28 cellular contexts compared by ENCODE assay signal in the genomic region with DNA sequence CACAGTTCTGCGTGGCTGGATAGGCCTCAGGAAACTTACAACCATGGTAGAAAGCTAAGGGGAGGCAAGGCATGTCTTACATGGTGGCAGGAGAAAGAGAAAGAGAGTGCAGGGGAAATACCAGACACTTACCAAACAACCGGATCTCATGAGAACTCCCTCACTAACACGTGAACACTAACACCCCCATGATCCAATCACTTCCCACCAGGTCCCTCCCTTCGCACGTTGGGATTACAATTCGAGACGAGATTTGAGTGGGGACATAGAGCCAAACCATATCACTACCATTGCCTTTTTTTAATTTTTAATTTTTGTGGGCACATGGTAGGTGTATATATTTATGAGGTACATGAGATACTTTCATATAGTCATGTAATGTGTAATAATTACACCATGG. TPM values are rescaled to one million over a fixed set of nuclear protein-coding genes. Genes with fewer than 3 reads are reported as not detected.
DNase-seq lines count a peak whose midpoint lies in the region; ATAC-seq, FAIRE-seq and TF ChIP-seq lines count a peak whose summit lies in the region.
"Had no signal": no experiment of that assay in that cellular context is flagged by ENCODE, and none has a peak within 500 bp of the region (broad histone marks: within the 10 kb centered on the region; RNA-seq: fewer than 3 reads in every experiment).

No MANE protein-coding gene starts in this region.

- no peaks in the 10 kb centered on the region for H3F3A ChIP-seq in GM23338 (replicated peaks; ENCODE audit: low read depth)

- H3K4me3 ChIP-seq in GM23338 (no peak overlapping the region), K562 (no peak overlapping the region), endodermal cell (ENCODE audit: low read length) (no peak overlapping the region)
- H3K4me3 ChIP-seq: BLaER1, GM12878 had no signal

- peaks cover 13% of the 10 kb centered on the region; the same call in 2 of the 3 replicates for H3K36me3 Mint-ChIP-seq in GM23338 (ENCODE audit: low read depth)
- H3K36me3 Mint-ChIP-seq in endodermal cell (ENCODE audit: low read depth) = peaks cover 48% of the 10 kb centered on the region
- peaks cover 28% of the 10 kb centered on the region for H3K36me3 Mint-ChIP-seq in activated CD8-positive, alpha-beta memory T cell treated with anti-CD3 and anti-CD28 coated beads, Interleukin-2, amount 10 ng/mL, durations not matched to agents 7 days and 5 days

- CTCF ChIA-PET in K562 (lab: Yijun Ruan, JAX; ENCODE audit: low intra/inter-chr PET ratio) = no interaction called here
- CTCF ChIA-PET in activated CD8-positive, alpha-beta memory T cell treated with anti-CD3 and anti-CD28 coated beads, Interleukin-2, amount 10 ng/mL, durations not matched to agents 7 days and 5 days (lab: Charles Lee) = no interaction called here

- H2AFZ ChIP-seq in GM23338 (no peak overlapping the region), K562 (ENCODE audit: low read depth, low read length) (no peak overlapping the region)

- no peaks in the 10 kb centered on the region for H3K27me3 ChIP-seq in GM23338 (ENCODE audit: insufficient read depth)
- H3K27me3 ChIP-seq in K562 (ENCODE audit: control insufficient read depth in 2 of 2, insufficient read depth in 2 of 2, low read length in 2 of 2) = no peaks in the 10 kb centered on the region
- H3K27me3 ChIP-seq in endodermal cell (ENCODE audit: control insufficient read depth, insufficient read depth, low read length, poor library complexity, severe bottlenecking) = no peaks in the 10 kb centered on the region
- H3K27me3 ChIP-seq: BE2C, BLaER1 had no signal

- no peak for TF ChIP-seq EP300 in K562 (IDR thresholded peaks at IDR 0.05; ENCODE audit: low read length)

- H3K4me3 Mint-ChIP-seq in GM23338 (peak overlapping the region; percentile 32; the same call in 1 of the 3 replicates), endodermal cell (no peak overlapping the region)
- no peak overlapping the region for H3K4me3 Mint-ChIP-seq in activated CD8-positive, alpha-beta memory T cell treated with anti-CD3 and anti-CD28 coated beads, Interleukin-2, amount 10 ng/mL, durations not matched to agents 7 days and 5 days
- H3K4me3 Mint-ChIP-seq: CD14-positive monocyte; CD4-positive, alpha-beta memory T cell; CD4-positive, CD25-positive, alpha-beta regulatory T cell; CD8-positive, alpha-beta memory T cell had no signal

- BruUV-seq in K562 (replicated peaks; lab: Mats Ljungman, UMichigan) = no TSS peak

- H3K9me3 ChIP-seq in K562 (replicated peaks; ENCODE audit: control insufficient read depth, insufficient read depth, low read depth, low read length) = no peaks in the 10 kb centered on the region; the same call in 1 of the 2 replicates
- no peaks in the 10 kb centered on the region for H3K9me3 ChIP-seq in endodermal cell (ENCODE audit: control insufficient read depth, low read length)
- H3K9me3 ChIP-seq: BE2C, BLaER1 had no signal

- H3K27me3 Mint-ChIP-seq in GM23338 (ENCODE audit: insufficient read depth, low read depth, poor library complexity) = no peaks in the 10 kb centered on the region
- no peaks in the 10 kb centered on the region for H3K27me3 Mint-ChIP-seq in endodermal cell (ENCODE audit: insufficient read depth)
- H3K27me3 Mint-ChIP-seq in activated CD8-positive, alpha-beta memory T cell treated with anti-CD3 and anti-CD28 coated beads, Interleukin-2, amount 10 ng/mL, durations not matched to agents 7 days and 5 days = no peaks in the 10 kb centered on the region
- H3K27me3 Mint-ChIP-seq: CD4-positive, alpha-beta memory T cell; CD4-positive, CD25-positive, alpha-beta regulatory T cell; CD8-positive, alpha-beta memory T cell had no signal

- no peaks in the 10 kb centered on the region for H3K9me2 ChIP-seq in GM23338 (ENCODE audit: insufficient read depth)

- H3K9me3 Mint-ChIP-seq in GM23338 (no peaks in the 10 kb centered on the region; the same call in 2 of the 3 replicates), endodermal cell (no peaks in the 10 kb centered on the region)
- no peaks in the 10 kb centered on the region for H3K9me3 Mint-ChIP-seq in activated CD8-positive, alpha-beta memory T cell treated with anti-CD3 and anti-CD28 coated beads, Interleukin-2, amount 10 ng/mL, durations not matched to agents 7 days and 5 days (ENCODE audit: low read depth)
- H3K9me3 Mint-ChIP-seq: CD4-positive, alpha-beta memory T cell; CD4-positive, CD25-positive, alpha-beta regulatory T cell; CD8-positive, alpha-beta memory T cell had no signal

- no peak for TF ChIP-seq RAD21 in K562 (CRISPR knock-in tag; conservative IDR thresholded peaks at IDR 0.05 in 1 of 2, IDR thresholded peaks at IDR 0.05 in 1 of 2)

- WGBS in K562 (ENCODE audit: insufficient coverage, low coverage, missing lambda C conversion rate) = 86% methylated on average over 7 of the region's 7 CpGs
- 92 to 100% methylated on average over 1 to 7 of the region's 7 CpGs for WGBS in endodermal cell (ENCODE audit: insufficient coverage in 1 of 2, insufficient read length in 1 of 2), 2 experiments

- no peak for TF ChIP-seq CTCF in GM23338 (conservative IDR thresholded peaks at IDR 0.05; ENCODE audit: low read depth in 2 of 2)
- TF ChIP-seq CTCF in K562 (IDR thresholded peaks at IDR 0.05 in 2 of 3, conservative IDR thresholded peaks at IDR 0.05 in 1 of 3; ENCODE audit: insufficient read depth in 2 of 3, low read depth in 1 of 3, low read length in 3 of 3) = no peak
- no peak for TF ChIP-seq CTCF in endodermal cell (conservative IDR thresholded peaks at IDR 0.05)

- intact Hi-C loops in K562 (cut with micrococcal nuclease) = no loop called here

- H3K27ac ChIP-seq in GM23338 (ENCODE audit: low read depth) = 0 out of 2 replicates have a peak overlapping the region, but pooled peaks have one; percentile 29
- H3K27ac ChIP-seq in K562 (ENCODE audit: extremely low read depth, low read depth, low read length) = no peak overlapping the region
- H3K27ac ChIP-seq in endodermal cell (ENCODE audit: low read depth, low read length) = no peak overlapping the region
- H3K27ac ChIP-seq: BLaER1 had no signal

- H3K79me2 ChIP-seq in GM23338 (replicated peaks; ENCODE audit: insufficient read depth) (no peaks in the 10 kb centered on the region), K562 (ENCODE audit: control insufficient read depth, insufficient read depth, low read length) (no peaks in the 10 kb centered on the region)

- H3K9ac ChIP-seq in K562 (ENCODE audit: insufficient read depth in 1 of 2, low read depth in 2 of 2, low read length in 2 of 2) = no peak overlapping the region
- H3K9ac ChIP-seq in endodermal cell (ENCODE audit: extremely low read depth, low read length, poor library complexity, severe bottlenecking) = no peak overlapping the region
- H3K9ac ChIP-seq: BLaER1 had no signal

- H3K9me1 ChIP-seq in K562 (ENCODE audit: control insufficient read depth, insufficient read depth, low read length) = no peaks in the 10 kb centered on the region

- DNase-seq in GM18507 (ENCODE audit: extremely low spot score, insufficient read length, low read depth) = no peak
- no peak for DNase-seq in GM23338 (ENCODE audit: low spot score)
- no peak for DNase-seq in K562 (ENCODE audit: extremely low read depth in 1 of 4, low spot score in 3 of 4)
- no peak for DNase-seq in endodermal cell
- DNase-seq in activated CD8-positive, alpha-beta memory T cell treated with anti-CD3 and anti-CD28 coated beads, Interleukin-2, amount 10 ng/mL, durations not matched to agents 7 days and 5 days = no peak
- DNase-seq in NK-92 treated with Interleukin-12 subunit alpha and Interleukin-12 subunit beta, amount 100 ng/mL, for 24 hours (lab: John Stamatoyannopoulos, UW) = no peak
- DNase-seq in NCI-H146 treated with DMSO at 0.1 percent for 48 hours (lab: John Stamatoyannopoulos, UW; ENCODE audit: unreplicated experiment) = no peak
- DNase-seq: 8988T; ACHN; BE2C; C1 segment of cervical spinal cord; CD4-positive, alpha-beta memory T cell; CD4-positive, CD25-positive, alpha-beta regulatory T cell; CD8-positive, alpha-beta memory T cell; COR-L47; DMS 273 treated with DMSO at 0.1 percent for 48 hours; DMS153; DMS53; DMS79; DND-41; EL; GDM1 had no signal

- no peak for TF ChIP-seq POLR2A in K562 (conservative IDR thresholded peaks at IDR 0.05)

- FAIRE-seq in GM18507 (lab: Jason Lieb, UNC) = peak; percentile 12
- no peak for FAIRE-seq in K562 (lab: Jason Lieb, UNC)
- FAIRE-seq: A204.1, GM12878, GM12892 had no signal

- in situ Hi-C loops in K562 (cut with MboI) = no loop called here

- H3K27ac Mint-ChIP-seq in GM23338 (peak overlapping the region; percentile 93), endodermal cell (peak overlapping the region; percentile 76)
- no peak overlapping the region for H3K27ac Mint-ChIP-seq in activated CD8-positive, alpha-beta memory T cell treated with anti-CD3 and anti-CD28 coated beads, Interleukin-2, amount 10 ng/mL, durations not matched to agents 7 days and 5 days
- H3K27ac Mint-ChIP-seq: CD14-positive monocyte; CD4-positive, CD25-positive, alpha-beta regulatory T cell; CD8-positive, alpha-beta memory T cell had no signal

- POLR2A ChIA-PET in K562 (lab: Yijun Ruan, JAX) = interaction anchor here (1.1 kb wide), 1 partner anchor 28 kb away, joined by 3 read pairs; no protein-coding TSS in a partner anchor

- no peak for ATAC-seq in GM23338
- ATAC-seq in K562 = no peak
- no peak for ATAC-seq in activated CD8-positive, alpha-beta memory T cell treated with anti-CD3 and anti-CD28 coated beads, Interleukin-2, amount 10 ng/mL, durations not matched to agents 7 days and 5 days
- no peak for ATAC-seq in GM18498 (IDR thresholded peaks at IDR 0.05; ENCODE audit: unreplicated experiment)
- ATAC-seq: GM12878 had no signal

- H3K4me1 ChIP-seq in GM23338 (ENCODE audit: insufficient read depth) (peaks cover 6% of the 10 kb centered on the region), K562 (replicated peaks in 1 of 2; ENCODE audit: control insufficient read depth in 2 of 2, insufficient read depth in 2 of 2, low read length in 2 of 2) (no peaks in the 10 kb centered on the region), endodermal cell (ENCODE audit: control insufficient read depth, insufficient read depth, low read length) (no peaks in the 10 kb centered on the region)
- H3K4me1 ChIP-seq: BE2C, BLaER1 had no signal

- H3K4me2 ChIP-seq in GM23338 (no peak overlapping the region), K562 (ENCODE audit: insufficient read depth, low read length) (no peak overlapping the region)
- H3K4me2 ChIP-seq: BLaER1 had no signal

- H4K20me1 ChIP-seq in GM23338 (replicated peaks; ENCODE audit: insufficient read depth) (no peaks in the 10 kb centered on the region), K562 (replicated peaks; ENCODE audit: control insufficient read depth, insufficient read depth, low read length) (no peaks in the 10 kb centered on the region)
- H4K20me1 ChIP-seq: BLaER1 had no signal

- H3K36me3 ChIP-seq in GM23338 (ENCODE audit: insufficient read depth) = no peaks in the 10 kb centered on the region
- peaks cover 28% of the 10 kb centered on the region for H3K36me3 ChIP-seq in K562 (ENCODE audit: control insufficient read depth, insufficient read depth, low read length)
- peaks cover 64% of the 10 kb centered on the region for H3K36me3 ChIP-seq in endodermal cell (ENCODE audit: control insufficient read depth, insufficient read depth, low read length)
- H3K36me3 ChIP-seq: BE2C had no signal

- H3K4me1 Mint-ChIP-seq in GM23338 (peaks cover 15% of the 10 kb centered on the region), endodermal cell (no peaks in the 10 kb centered on the region)
- H3K4me1 Mint-ChIP-seq in activated CD8-positive, alpha-beta memory T cell treated with anti-CD3 and anti-CD28 coated beads, Interleukin-2, amount 10 ng/mL, durations not matched to agents 7 days and 5 days = peaks cover 5% of the 10 kb centered on the region
- H3K4me1 Mint-ChIP-seq: CD14-positive monocyte; CD4-positive, alpha-beta memory T cell had no signal

RNA-seq across cellular contexts. Expression of a gene that starts 23.8 kb away (rescaled TPM):
- total RNA-seq in GM23338 (2014; rRNA removed; shearing (Covaris generic)) = 50.5 and 53.8 TPM in 2 replicates
- polyA plus RNA-seq in GM23338 (2016; fragmentation: Nextera tagmentation; extraction: Ambion mirVana) (13.4 and 13.6 TPM in 2 replicates), K562 (2011; rRNA removed) (89.6 and 101 TPM in 2 replicates), K562 (2014; fragmentation: Illumina TruSeq; extraction: Trizol) (107 and 132 TPM in 2 replicates), K562 (2014; fragmentation: Nextera tagmentation; extraction: Ambion mirVana) (10 to 100 TPM; 16.2 to 20.2 TPM), K562 (2014; rRNA removed) (83.0 and 89.5 TPM in 2 replicates)
- 20.9 and 25.0 TPM in 2 replicates for total RNA-seq in K562 (2011; cell fraction: chromatin; rRNA removed; ENCODE audit: low replicate concordance)
- total RNA-seq in K562 (2011; cell fraction: nucleolus; rRNA removed) = 24.2 and 25.8 TPM in 2 replicates
- total RNA-seq in K562 (2011; cell fraction: nucleoplasm; rRNA removed) = 22.5 and 26.0 TPM in 2 replicates
- total RNA-seq in K562 (2014; rRNA removed) (70.7 and 79.1 TPM in 2 replicates), K562 (2014; rRNA removed; fragmentation: Illumina TruSeq; extraction: Trizol) (74.6 and 79.6 TPM in 2 replicates), K562 (2015; rRNA removed; fragmentation: Illumina TruSeq; extraction: Trizol) (80.1 and 87.9 TPM in 2 replicates), K562 (2021) (66.7 and 75.3 TPM in 2 replicates), endodermal cell (10 to 100 TPM; 45.0 to 48.1 TPM)
- 74.3 and 80.9 TPM in 2 replicates for polyA plus RNA-seq in K562 (2011; cell fraction: cytosol; rRNA removed)
- polyA plus RNA-seq in K562 (2011; cell fraction: nucleus; rRNA removed) = 37.2 and 44.2 TPM in 2 replicates
- 53.6 and 64.5 TPM in 2 replicates for polyA plus RNA-seq in K562 (2012)
- 120 and 129 TPM in 2 replicates for polyA minus RNA-seq in K562 (2011; rRNA and poly(A)+ RNA removed)
- polyA minus RNA-seq in K562 (2011; cell fraction: cytosol; rRNA and poly(A)+ RNA removed) = 48.7 and 53.1 TPM in 2 replicates
- polyA minus RNA-seq in K562 (2011; cell fraction: nucleus; rRNA and poly(A)+ RNA removed) = 12.4 and 24.0 TPM in 2 replicates
- polyA plus RNA-seq in endodermal cell (2013, experiment 1 of 2) = 49.6 TPM
- polyA plus RNA-seq in endodermal cell (2013, experiment 2 of 2) = 49.6 TPM
- total RNA-seq in activated CD8-positive, alpha-beta memory T cell treated with anti-CD3 and anti-CD28 coated beads, Interleukin-2, amount 10 ng/mL, durations not matched to agents 7 days and 5 days = 10 to 100 TPM; 57.4 to 68.7 TPM

RNA-seq across cellular contexts. Expression of a gene that starts 33.7 kb away (rescaled TPM):
- total RNA-seq in GM23338 (2014; rRNA removed; shearing (Covaris generic)) = 9.0 and 13.7 TPM in 2 replicates
- polyA plus RNA-seq in GM23338 (2016; fragmentation: Nextera tagmentation; extraction: Ambion mirVana) = 5.1 and 6.1 TPM in 2 replicates
- 38.9 and 95.6 TPM in 2 replicates for total RNA-seq in K562 (2011; cell fraction: chromatin; rRNA removed; ENCODE audit: low replicate concordance)
- total RNA-seq in K562 (2011; cell fraction: nucleolus; rRNA removed) = 20.0 and 21.6 TPM in 2 replicates
- 42.5 and 46.3 TPM in 2 replicates for total RNA-seq in K562 (2011; cell fraction: nucleoplasm; rRNA removed)
- 18.2 and 27.2 TPM in 2 replicates for total RNA-seq in K562 (2014; rRNA removed)
- total RNA-seq in K562 (2014; rRNA removed; fragmentation: Illumina TruSeq; extraction: Trizol) = 27.1 and 31.5 TPM in 2 replicates
- 24.7 and 25.7 TPM in 2 replicates for total RNA-seq in K562 (2015; rRNA removed; fragmentation: Illumina TruSeq; extraction: Trizol)
- 23.1 and 23.8 TPM in 2 replicates for total RNA-seq in K562 (2021)
- polyA plus RNA-seq in K562 (2011; rRNA removed) = 18.4 and 24.4 TPM in 2 replicates
- polyA plus RNA-seq in K562 (2011; cell fraction: cytosol; rRNA removed) = 9.6 and 15.1 TPM in 2 replicates
- 23.7 and 41.6 TPM in 2 replicates for polyA plus RNA-seq in K562 (2011; cell fraction: nucleus; rRNA removed)
- 14.9 and 21.8 TPM in 2 replicates for polyA plus RNA-seq in K562 (2012)
- 26.9 and 31.3 TPM in 2 replicates for polyA plus RNA-seq in K562 (2014; fragmentation: Illumina TruSeq; extraction: Trizol)
- 10 to 100 TPM; 23.1 to 27.4 TPM for polyA plus RNA-seq in K562 (2014; fragmentation: Nextera tagmentation; extraction: Ambion mirVana)
- polyA plus RNA-seq in K562 (2014; rRNA removed) = 16.9 and 18.6 TPM in 2 replicates
- polyA minus RNA-seq in K562 (2011; rRNA and poly(A)+ RNA removed) = 20.1 and 32.5 TPM in 2 replicates
- 9.1 and 14.3 TPM in 2 replicates for polyA minus RNA-seq in K562 (2011; cell fraction: cytosol; rRNA and poly(A)+ RNA removed)
- polyA minus RNA-seq in K562 (2011; cell fraction: nucleus; rRNA and poly(A)+ RNA removed) = 12.3 and 14.1 TPM in 2 replicates
- 10 to 100 TPM; 19.5 to 23.3 TPM for total RNA-seq in endodermal cell
- 30.7 TPM for polyA plus RNA-seq in endodermal cell (2013, experiment 1 of 2)
- 31.6 TPM for polyA plus RNA-seq in endodermal cell (2013, experiment 2 of 2)
- total RNA-seq in activated CD8-positive, alpha-beta memory T cell treated with anti-CD3 and anti-CD28 coated beads, Interleukin-2, amount 10 ng/mL, durations not matched to agents 7 days and 5 days = 10 to 100 TPM; 20.4 to 29.5 TPM
